ENCODE assay signal across 9 cellular contexts in the genomic region with DNA sequence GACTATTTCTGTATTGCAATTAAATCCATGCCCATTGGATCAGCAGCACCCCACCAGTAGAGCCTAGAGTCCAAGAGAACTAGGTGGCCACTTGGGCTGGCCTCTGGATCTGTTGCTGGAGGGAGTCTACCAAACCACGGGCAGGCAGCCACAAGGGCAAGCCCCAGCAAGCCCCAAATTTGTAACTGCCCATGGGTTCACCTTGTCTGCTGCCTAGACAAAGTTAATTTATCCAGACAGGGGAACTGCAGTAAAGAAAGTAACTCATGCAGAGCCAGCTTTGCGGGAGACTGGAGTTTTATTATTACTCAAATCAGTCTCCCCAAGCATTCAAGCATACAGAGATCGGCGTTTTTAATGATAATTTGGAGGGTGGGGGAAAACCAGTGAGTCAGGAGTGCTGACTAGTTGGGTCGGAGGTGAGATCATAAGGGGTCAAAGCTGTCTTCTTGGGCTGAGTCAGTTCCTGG.
A peak's percentile ranks its signal among the peaks of the same experiment; 100 is the strongest.
DNase-seq lines count a peak whose midpoint lies in the region; ATAC-seq, FAIRE-seq and TF ChIP-seq lines count a peak whose summit lies in the region.
"Had no signal": no experiment of that assay in that cellular context is flagged by ENCODE, and none has a peak within 500 bp of the region (broad histone marks: within the 10 kb centered on the region; RNA-seq: fewer than 3 reads in every experiment).

No MANE protein-coding gene starts in this region.

- peak; percentile 75 for ATAC-seq in GM18505 (IDR thresholded peaks at IDR 0.05; ENCODE audit: unreplicated experiment)
- peak; percentile 65 for ATAC-seq in GM21528 (IDR thresholded peaks at IDR 0.05; ENCODE audit: low FRiP score, unreplicated experiment)
- peak; percentile 45 for ATAC-seq in HG03575 (IDR thresholded peaks at IDR 0.05; ENCODE audit: extremely low read depth, insufficient number of reproducible peaks, low FRiP score, unreplicated experiment)
- no peak for ATAC-seq in WTC11
- ATAC-seq: HCT116 had no signal

- no peak overlapping the region for H3K4me3 Mint-ChIP-seq in WTC11

- no peak for TF ChIP-seq EP300 in ovary (IDR thresholded peaks at IDR 0.05)
- no peak for TF ChIP-seq EP300 in esophagus muscularis mucosa (IDR thresholded peaks at IDR 0.05)

- H3K27ac ChIP-seq in ovary, result no peak overlapping the region
- H3K27ac ChIP-seq in esophagus muscularis mucosa (replicated peaks in 1 of 4), result no peak overlapping the region
- peak overlapping the region in 1 of 2 donors; percentile 1 for H3K27ac ChIP-seq in kidney (ENCODE audit: low read depth in 2 of 2, low read length in 2 of 2)

- no peak overlapping the region for H3K27ac Mint-ChIP-seq in WTC11

- peak; percentile 64 for TF ChIP-seq POLR2A in GM18505 (IDR thresholded peaks at IDR 0.05; ENCODE audit: borderline replicate concordance, extremely low read depth, insufficient read depth, insufficient read length)
- no peak for TF ChIP-seq POLR2A in ovary (IDR thresholded peaks at IDR 0.05)
- no peak for TF ChIP-seq POLR2A in esophagus muscularis mucosa (IDR thresholded peaks at IDR 0.05; ENCODE audit: low read depth)

- H3K36me3 ChIP-seq in ovary (no peaks in the 10 kb centered on the region), esophagus muscularis mucosa (no peaks in the 10 kb centered on the region), kidney (ENCODE audit: control insufficient read depth in 1 of 2, insufficient read depth in 2 of 2, low read length in 2 of 2) (no peaks in the 10 kb centered on the region)

- H3K4me1 Mint-ChIP-seq in WTC11, result peaks cover 5% of the 10 kb centered on the region; the same call in 1 of the 2 replicates

- H3K4me1 ChIP-seq in ovary (ENCODE audit: insufficient read depth) (no peaks in the 10 kb centered on the region), esophagus muscularis mucosa (no peaks in the 10 kb centered on the region), kidney (ENCODE audit: control insufficient read depth in 1 of 2, insufficient read depth in 1 of 2, low read depth in 1 of 2, low read length in 2 of 2) (no peaks in the 10 kb centered on the region)

- CTCF ChIA-PET in WTC11 (lab: Charles Lee), result no interaction called here

- peaks cover 11% of the 10 kb centered on the region for H3K27me3 Mint-ChIP-seq in WTC11 (ENCODE audit: low read depth)

- no peak for FAIRE-seq in kidney (lab: Jason Lieb, UNC)

- no peak overlapping the region for H3K9ac ChIP-seq in kidney (ENCODE audit: low read length in 2 of 2)

- intact Hi-C loops in ovary (cut with DNase I) (no loop called here), esophagus muscularis mucosa (cut with DNase I) (no loop called here), kidney (cut with DNase I) (no loop called here)

- POLR2A ChIA-PET in WTC11 (lab: Charles Lee), result no interaction called here

- H3K36me3 Mint-ChIP-seq in WTC11, result peaks cover 26% of the 10 kb centered on the region

- no peaks in the 10 kb centered on the region for H3K27me3 ChIP-seq in ovary
- peaks cover 0 to 2% (median 0%) of the 10 kb centered on the region in 4 donors for H3K27me3 ChIP-seq in esophagus muscularis mucosa

- 66 to 82% (median 67%) methylated on average over 5 of the region's 5 CpGs for WGBS in ovary, 3 donors
- 75% methylated on average over 5 of the region's 5 CpGs for WGBS in esophagus muscularis mucosa

- peaks cover 57% of the 10 kb centered on the region for H3K9me3 Mint-ChIP-seq in WTC11

- H3K4me3 ChIP-seq in ovary, result no peak overlapping the region
- no peak overlapping the region for H3K4me3 ChIP-seq in esophagus muscularis mucosa
- no peak overlapping the region for H3K4me3 ChIP-seq in kidney (ENCODE audit: low read length in 2 of 2)

- peak; percentile 78 for DNase-seq in kidney glomerular epithelial cell (lab: John Stamatoyannopoulos, UW)
- DNase-seq in WTC11 (ENCODE audit: low spot score), result no peak
- no peak for DNase-seq in ovary
- DNase-seq in esophagus muscularis mucosa (ENCODE audit: extremely low spot score), result no peak
- DNase-seq in kidney, result no peak

- TF ChIP-seq CTCF in WTC11 (IDR thresholded peaks at IDR 0.05) (no peak), ovary (IDR thresholded peaks at IDR 0.05) (no peak), esophagus muscularis mucosa (IDR thresholded peaks at IDR 0.05) (no peak), kidney (IDR thresholded peaks at IDR 0.05; ENCODE audit: borderline replicate concordance, extremely low read depth, insufficient read depth) (no peak)

- no peaks in the 10 kb centered on the region for H3K9me3 ChIP-seq in ovary
- H3K9me3 ChIP-seq in esophagus muscularis mucosa, result peaks cover 0 to 6% (median 3%) of the 10 kb centered on the region in 4 donors
- H3K9me3 ChIP-seq in kidney (ENCODE audit: control insufficient read depth in 1 of 2, low read length in 2 of 2), result peaks cover 0 to 12% of the 10 kb centered on the region in 2 donors

TF ChIP-seq in WTC11, 78 proteins besides CTCF, POLR2A, EP300 and RAD21 (continues in another document):
- TF ChIP-seq MYBL2 (CRISPR knock-in tag; IDR thresholded peaks at IDR 0.05) (no peak), PRRX2 (CRISPR knock-in tag; IDR thresholded peaks at IDR 0.05) (no peak), GABPB1 (CRISPR knock-in tag; IDR thresholded peaks at IDR 0.05) (no peak), SMAD4 (CRISPR knock-in tag; IDR thresholded peaks at IDR 0.05) (no peak)
- TF ChIP-seq, protein P1, sequence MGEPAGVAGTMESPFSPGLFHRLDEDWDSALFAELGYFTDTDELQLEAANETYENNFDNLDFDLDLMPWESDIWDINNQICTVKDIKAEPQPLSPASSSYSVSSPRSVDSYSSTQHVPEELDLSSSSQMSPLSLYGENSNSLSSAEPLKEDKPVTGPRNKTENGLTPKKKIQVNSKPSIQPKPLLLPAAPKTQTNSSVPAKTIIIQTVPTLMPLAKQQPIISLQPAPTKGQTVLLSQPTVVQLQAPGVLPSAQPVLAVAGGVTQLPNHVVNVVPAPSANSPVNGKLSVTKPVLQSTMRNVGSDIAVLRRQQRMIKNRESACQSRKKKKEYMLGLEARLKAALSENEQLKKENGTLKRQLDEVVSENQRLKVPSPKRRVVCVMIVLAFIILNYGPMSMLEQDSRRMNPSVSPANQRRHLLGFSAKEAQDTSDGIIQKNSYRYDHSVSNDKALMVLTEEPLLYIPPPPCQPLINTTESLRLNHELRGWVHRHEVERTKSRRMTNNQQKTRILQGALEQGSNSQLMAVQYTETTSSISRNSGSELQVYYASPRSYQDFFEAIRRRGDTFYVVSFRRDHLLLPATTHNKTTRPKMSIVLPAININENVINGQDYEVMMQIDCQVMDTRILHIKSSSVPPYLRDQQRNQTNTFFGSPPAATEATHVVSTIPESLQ (CRISPR knock-in tag; IDR thresholded peaks at IDR 0.05), result no peak
- TF ChIP-seq, protein P2, sequence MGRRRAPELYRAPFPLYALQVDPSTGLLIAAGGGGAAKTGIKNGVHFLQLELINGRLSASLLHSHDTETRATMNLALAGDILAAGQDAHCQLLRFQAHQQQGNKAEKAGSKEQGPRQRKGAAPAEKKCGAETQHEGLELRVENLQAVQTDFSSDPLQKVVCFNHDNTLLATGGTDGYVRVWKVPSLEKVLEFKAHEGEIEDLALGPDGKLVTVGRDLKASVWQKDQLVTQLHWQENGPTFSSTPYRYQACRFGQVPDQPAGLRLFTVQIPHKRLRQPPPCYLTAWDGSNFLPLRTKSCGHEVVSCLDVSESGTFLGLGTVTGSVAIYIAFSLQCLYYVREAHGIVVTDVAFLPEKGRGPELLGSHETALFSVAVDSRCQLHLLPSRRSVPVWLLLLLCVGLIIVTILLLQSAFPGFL (CRISPR knock-in tag; IDR thresholded peaks at IDR 0.05; ENCODE audit: borderline replicate concordance), result no peak
- TF ChIP-seq, protein P3, sequence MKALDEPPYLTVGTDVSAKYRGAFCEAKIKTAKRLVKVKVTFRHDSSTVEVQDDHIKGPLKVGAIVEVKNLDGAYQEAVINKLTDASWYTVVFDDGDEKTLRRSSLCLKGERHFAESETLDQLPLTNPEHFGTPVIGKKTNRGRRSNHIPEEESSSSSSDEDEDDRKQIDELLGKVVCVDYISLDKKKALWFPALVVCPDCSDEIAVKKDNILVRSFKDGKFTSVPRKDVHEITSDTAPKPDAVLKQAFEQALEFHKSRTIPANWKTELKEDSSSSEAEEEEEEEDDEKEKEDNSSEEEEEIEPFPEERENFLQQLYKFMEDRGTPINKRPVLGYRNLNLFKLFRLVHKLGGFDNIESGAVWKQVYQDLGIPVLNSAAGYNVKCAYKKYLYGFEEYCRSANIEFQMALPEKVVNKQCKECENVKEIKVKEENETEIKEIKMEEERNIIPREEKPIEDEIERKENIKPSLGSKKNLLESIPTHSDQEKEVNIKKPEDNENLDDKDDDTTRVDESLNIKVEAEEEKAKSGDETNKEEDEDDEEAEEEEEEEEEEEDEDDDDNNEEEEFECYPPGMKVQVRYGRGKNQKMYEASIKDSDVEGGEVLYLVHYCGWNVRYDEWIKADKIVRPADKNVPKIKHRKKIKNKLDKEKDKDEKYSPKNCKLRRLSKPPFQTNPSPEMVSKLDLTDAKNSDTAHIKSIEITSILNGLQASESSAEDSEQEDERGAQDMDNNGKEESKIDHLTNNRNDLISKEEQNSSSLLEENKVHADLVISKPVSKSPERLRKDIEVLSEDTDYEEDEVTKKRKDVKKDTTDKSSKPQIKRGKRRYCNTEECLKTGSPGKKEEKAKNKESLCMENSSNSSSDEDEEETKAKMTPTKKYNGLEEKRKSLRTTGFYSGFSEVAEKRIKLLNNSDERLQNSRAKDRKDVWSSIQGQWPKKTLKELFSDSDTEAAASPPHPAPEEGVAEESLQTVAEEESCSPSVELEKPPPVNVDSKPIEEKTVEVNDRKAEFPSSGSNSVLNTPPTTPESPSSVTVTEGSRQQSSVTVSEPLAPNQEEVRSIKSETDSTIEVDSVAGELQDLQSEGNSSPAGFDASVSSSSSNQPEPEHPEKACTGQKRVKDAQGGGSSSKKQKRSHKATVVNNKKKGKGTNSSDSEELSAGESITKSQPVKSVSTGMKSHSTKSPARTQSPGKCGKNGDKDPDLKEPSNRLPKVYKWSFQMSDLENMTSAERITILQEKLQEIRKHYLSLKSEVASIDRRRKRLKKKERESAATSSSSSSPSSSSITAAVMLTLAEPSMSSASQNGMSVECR (CRISPR knock-in tag; IDR thresholded peaks at IDR 0.05; ENCODE audit: borderline replicate concordance), result no peak
